ENCODE assay signal across 1 cellular context in the genomic region with DNA sequence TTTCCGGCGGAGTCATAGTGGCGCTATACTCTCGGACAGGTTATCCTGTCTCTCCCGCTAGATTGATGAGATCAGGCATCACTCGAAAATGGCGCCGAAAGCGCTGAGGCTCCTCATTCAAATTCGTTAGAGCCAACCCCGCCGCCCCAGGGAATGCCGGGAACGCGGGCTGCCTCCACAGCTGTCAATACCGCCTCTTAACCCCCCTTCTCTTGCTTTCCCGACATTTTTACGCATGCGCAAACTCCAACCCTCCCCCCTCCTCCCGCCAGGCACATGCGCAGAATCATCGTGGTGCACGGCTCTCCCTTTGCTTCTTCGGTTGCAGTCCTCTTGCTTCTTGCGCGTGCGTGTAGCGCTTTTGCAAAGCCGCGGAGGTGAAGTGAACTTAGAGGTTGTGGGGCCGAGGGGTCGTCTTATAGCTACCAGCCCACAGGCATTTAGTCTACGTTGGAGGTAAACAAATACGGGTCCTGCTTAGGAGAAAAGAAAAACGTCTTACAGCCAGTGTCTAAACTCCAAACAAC.
TF ChIP-seq lines count a peak whose summit lies in the region.

No MANE protein-coding gene starts in this region.

TF ChIP-seq in K562, 482 proteins besides CTCF, POLR2A, EP300 and RAD21 (continued from another document):
- TF ChIP-seq, protein P1, sequence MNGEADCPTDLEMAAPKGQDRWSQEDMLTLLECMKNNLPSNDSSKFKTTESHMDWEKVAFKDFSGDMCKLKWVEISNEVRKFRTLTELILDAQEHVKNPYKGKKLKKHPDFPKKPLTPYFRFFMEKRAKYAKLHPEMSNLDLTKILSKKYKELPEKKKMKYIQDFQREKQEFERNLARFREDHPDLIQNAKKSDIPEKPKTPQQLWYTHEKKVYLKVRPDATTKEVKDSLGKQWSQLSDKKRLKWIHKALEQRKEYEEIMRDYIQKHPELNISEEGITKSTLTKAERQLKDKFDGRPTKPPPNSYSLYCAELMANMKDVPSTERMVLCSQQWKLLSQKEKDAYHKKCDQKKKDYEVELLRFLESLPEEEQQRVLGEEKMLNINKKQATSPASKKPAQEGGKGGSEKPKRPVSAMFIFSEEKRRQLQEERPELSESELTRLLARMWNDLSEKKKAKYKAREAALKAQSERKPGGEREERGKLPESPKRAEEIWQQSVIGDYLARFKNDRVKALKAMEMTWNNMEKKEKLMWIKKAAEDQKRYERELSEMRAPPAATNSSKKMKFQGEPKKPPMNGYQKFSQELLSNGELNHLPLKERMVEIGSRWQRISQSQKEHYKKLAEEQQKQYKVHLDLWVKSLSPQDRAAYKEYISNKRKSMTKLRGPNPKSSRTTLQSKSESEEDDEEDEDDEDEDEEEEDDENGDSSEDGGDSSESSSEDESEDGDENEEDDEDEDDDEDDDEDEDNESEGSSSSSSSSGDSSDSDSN (IDR thresholded peaks at IDR 0.05; ENCODE audit: borderline replicate concordance in 1 of 2, low read depth in 2 of 2, low read length in 2 of 2) = 0 out of 4 replicates have a peak, but pooled peaks of 1 of the 2 experiments have one; percentile 45
